9 cellular contexts compared by ENCODE assay signal in genomic region chr7:68472688-68473087, GRCh38.
"Had no signal": no experiment of that assay in that cellular context is flagged by ENCODE, and none has a peak within 500 bp of the region (broad histone marks: within the 10 kb centered on the region; RNA-seq: fewer than 3 reads in every experiment).

No MANE protein-coding gene starts in this region.

- H3K4me3 ChIP-seq: GM23248, HAP-1, K562 had no signal

- DNase-seq: GM23248, GOT3, H7, HFFc6, IMR-90, KG1 had no signal

- ATAC-seq: HCT116, K562 had no signal
